21 cellular contexts compared by ENCODE assay signal in genomic region chr5:68110264-68110663, GRCh38.
A peak's percentile ranks its signal among the peaks of the same experiment; 100 is the strongest.
DNase-seq lines count a peak whose midpoint lies in the region; ATAC-seq and TF ChIP-seq lines count a peak whose summit lies in the region.
"Had no signal": no experiment of that assay in that cellular context is flagged by ENCODE, and none has a peak within 500 bp of the region (broad histone marks: within the 10 kb centered on the region; RNA-seq: fewer than 3 reads in every experiment).

No MANE protein-coding gene starts in this region.

- no peak for TF ChIP-seq CTCF in GM13977 (IDR thresholded peaks at IDR 0.05; ENCODE audit: extremely low read depth, insufficient read depth, missing control alignments)

- peak; percentile 1 for DNase-seq in DMS153 treated with DMSO at 0.1 percent for 48 hours (lab: John Stamatoyannopoulos, UW; ENCODE audit: unreplicated experiment)
- DNase-seq in DMS153 (lab: John Stamatoyannopoulos, UW) = no peak
- peak; percentile 28 for DNase-seq in NCI-H1105 (lab: John Stamatoyannopoulos, UW)
- DNase-seq in NCI-H69 (lab: John Stamatoyannopoulos, UW) = peak; percentile 85
- no peak for DNase-seq in left colon
- no peak for DNase-seq in left lobe of liver (ENCODE audit: low spot score)
- DNase-seq in AG20443 (ENCODE audit: low spot score) = no peak
- no peak for DNase-seq in GM13977 (ENCODE audit: low spot score)
- DNase-seq: ACHN; C1 segment of cervical spinal cord; CD8-positive, alpha-beta T cell; DND-41; NCI-H1694 treated with DMSO at 0.1 percent for 48 hours; NCI-H2081 treated with DMSO at 0.1 percent for 48 hours; NCI-H446 treated with DMSO at 0.1 percent for 48 hours; PC-9; RPMI8226; SHP77; SW 1271; T-helper 17 cell had no signal

- ATAC-seq in left colon (peak; percentile 55), left lobe of liver (no peak)
- ATAC-seq: CD8-positive, alpha-beta T cell; HCT116; T-helper 17 cell had no signal

- in situ Hi-C loops in GM13977 (cut with MboI; ENCODE audit: low pct_unique_long_range_greater_than_20kb, low sequenced_read_pairs, unreplicated experiment) = no loop called here

- intact Hi-C loops in left colon (cut with DNase I, micrococcal nuclease) = no loop called here

Comparison
In these comparisons a context has a peak if more than half of its experiments do, and no peak if none do; other contexts are left out.
1. DNase-seq: peak in DMS153 treated with DMSO at 0.1 percent for 48 hours (single experiment), NCI-H1105 (single experiment) and NCI-H69 (single experiment); none in DMS153 (single experiment), left colon (0 of 2), left lobe of liver (single experiment), AG20443 (single experiment) and GM13977 (single experiment).